23 cellular contexts compared by ENCODE assay signal in genomic region chr19:21574607-21575006, GRCh38.
DNase-seq lines count a peak whose midpoint lies in the region; ATAC-seq, FAIRE-seq and TF ChIP-seq lines count a peak whose summit lies in the region.
"Had no signal": no experiment of that assay in that cellular context is flagged by ENCODE, and none has a peak within 500 bp of the region (broad histone marks: within the 10 kb centered on the region; RNA-seq: fewer than 3 reads in every experiment).

No MANE protein-coding gene starts in this region.

- CTCF ChIA-PET in CD8-positive, alpha-beta memory T cell (lab: Charles Lee) = no interaction called here
- CTCF ChIA-PET in HEK293 (lab: Yijun Ruan, JAX) = interaction anchor here (0.7 kb wide), 2 partner anchors 69 to 371 kb away, joined by 3 to 4 read pairs; partner anchors contain the start of gene ZNF429
- CTCF ChIA-PET in activated CD4-positive, alpha-beta memory T cell treated with anti-CD3 and anti-CD28 coated beads for 36 hours (lab: Charles Lee) = no interaction called here

- H3K4me1 ChIP-seq in CD8-positive, alpha-beta memory T cell (ENCODE audit: insufficient read depth, low read length) = no peaks in the 10 kb centered on the region
- no peaks in the 10 kb centered on the region for H3K4me1 ChIP-seq in HEK293 (ENCODE audit: control insufficient read depth, insufficient read depth, low read length)
- H3K4me1 ChIP-seq: A549 had no signal

- H3K27ac Mint-ChIP-seq in CD8-positive, alpha-beta memory T cell = no peak overlapping the region
- H3K27ac Mint-ChIP-seq in activated CD4-positive, alpha-beta memory T cell treated with anti-CD3 and anti-CD28 coated beads for 36 hours = no peak overlapping the region
- H3K27ac Mint-ChIP-seq: B cell; CD4-positive, alpha-beta T cell; CD8-positive, alpha-beta T cell had no signal

- H3K27me3 ChIP-seq in CD8-positive, alpha-beta memory T cell (ENCODE audit: insufficient read depth, low read length, poor library complexity, severe bottlenecking) = no peaks in the 10 kb centered on the region
- H3K27me3 ChIP-seq: BLaER1 treated with 17β-estradiol and CSF1 and Interleukin-3, amounts not matched to agents 10 nM and 100 nM had no signal

- no peaks in the 10 kb centered on the region for H3K36me3 ChIP-seq in CD8-positive, alpha-beta memory T cell (ENCODE audit: insufficient read depth, low read length)
- no peaks in the 10 kb centered on the region for H3K36me3 ChIP-seq in HEK293 (ENCODE audit: control insufficient read depth in 2 of 2, insufficient read depth in 1 of 2, low read length in 2 of 2)
- H3K36me3 ChIP-seq: BLaER1 treated with 17β-estradiol and CSF1 and Interleukin-3, amounts not matched to agents 10 nM and 100 nM had no signal

- peaks cover 0 to 2% of the 10 kb centered on the region in 2 donors for H3K27me3 Mint-ChIP-seq in CD8-positive, alpha-beta memory T cell
- no peaks in the 10 kb centered on the region for H3K27me3 Mint-ChIP-seq in activated CD4-positive, alpha-beta memory T cell treated with anti-CD3 and anti-CD28 coated beads for 36 hours
- H3K27me3 Mint-ChIP-seq: CD4-positive, alpha-beta T cell had no signal

- DNase-seq in CD8-positive, alpha-beta memory T cell = no peak
- no peak for DNase-seq in epithelial cell of prostate (ENCODE audit: low read depth, low spot score)
- DNase-seq in activated CD4-positive, alpha-beta memory T cell treated with anti-CD3 and anti-CD28 coated beads for 36 hours = no peak
- DNase-seq: 8988T; AML-193; CD4-positive, alpha-beta T cell; CD8-positive, alpha-beta T cell; COR-L47; DMS 273 treated with DMSO at 0.1 percent for 48 hours; DMS153; DMS79; DND-41; EL; GF-D8 had no signal

- H3K9me3 ChIP-seq in CD8-positive, alpha-beta memory T cell (ENCODE audit: low read length) = no peaks in the 10 kb centered on the region
- peaks cover 2% of the 10 kb centered on the region; the same call in 1 of the 2 replicates for H3K9me3 ChIP-seq in HEK293 (ENCODE audit: control insufficient read depth, insufficient read depth, low read depth, low read length)
- H3K9me3 ChIP-seq: A549 had no signal

- POLR2A ChIA-PET in CD8-positive, alpha-beta memory T cell (lab: Charles Lee) = no interaction called here
- POLR2A ChIA-PET in HEK293 (lab: Yijun Ruan, JAX) = no interaction called here
- POLR2A ChIA-PET in activated CD4-positive, alpha-beta memory T cell treated with anti-CD3 and anti-CD28 coated beads for 36 hours (lab: Charles Lee) = no interaction called here

- peaks cover 0 to 3% (median 0%) of the 10 kb centered on the region in 3 donors for H3K4me1 Mint-ChIP-seq in CD8-positive, alpha-beta memory T cell
- H3K4me1 Mint-ChIP-seq in activated CD4-positive, alpha-beta memory T cell treated with anti-CD3 and anti-CD28 coated beads for 36 hours (ENCODE audit: low read depth) = peaks cover 8% of the 10 kb centered on the region
- H3K4me1 Mint-ChIP-seq: B cell had no signal

- TF ChIP-seq CTCF in HEK293 (tag by site-specific recombination; IDR thresholded peaks at IDR 0.05) = no peak

- H3K4me3 Mint-ChIP-seq in CD8-positive, alpha-beta memory T cell = no peak overlapping the region
- H3K4me3 Mint-ChIP-seq in activated CD4-positive, alpha-beta memory T cell treated with anti-CD3 and anti-CD28 coated beads for 36 hours = no peak overlapping the region
- H3K4me3 Mint-ChIP-seq: B cell; CD4-positive, alpha-beta T cell; CD8-positive, alpha-beta T cell had no signal

- peaks cover 0 to 23% (median 4%) of the 10 kb centered on the region in 3 donors for H3K36me3 Mint-ChIP-seq in CD8-positive, alpha-beta memory T cell
- peaks cover 1% of the 10 kb centered on the region for H3K36me3 Mint-ChIP-seq in activated CD4-positive, alpha-beta memory T cell treated with anti-CD3 and anti-CD28 coated beads for 36 hours
- H3K36me3 Mint-ChIP-seq: CD8-positive, alpha-beta T cell had no signal

- FAIRE-seq in A204.1 (lab: Jason Lieb, UNC) = peak; percentile 6
- FAIRE-seq: A549, GM12891 had no signal

- peaks cover 0 to 70% (median 19%) of the 10 kb centered on the region in 5 donors for H3K9me3 Mint-ChIP-seq in CD8-positive, alpha-beta memory T cell
- H3K9me3 Mint-ChIP-seq in activated CD4-positive, alpha-beta memory T cell treated with anti-CD3 and anti-CD28 coated beads for 36 hours = peaks cover 8% of the 10 kb centered on the region
- H3K9me3 Mint-ChIP-seq: CD8-positive, alpha-beta T cell had no signal

- intact Hi-C loops in activated CD4-positive, alpha-beta memory T cell treated with anti-CD3 and anti-CD28 coated beads for 36 hours (cut with micrococcal nuclease) = no loop called here

- ATAC-seq in GM21529 (IDR thresholded peaks at IDR 0.05; ENCODE audit: unreplicated experiment) (no peak), GM19035 (IDR thresholded peaks at IDR 0.05; ENCODE audit: unreplicated experiment) (no peak)
- ATAC-seq: A549; CD8-positive, alpha-beta T cell had no signal

- H3K4me3 ChIP-seq in CD8-positive, alpha-beta memory T cell (ENCODE audit: low read length) = no peak overlapping the region
- H3K4me3 ChIP-seq in HEK293 (ENCODE audit: low read depth, low read length) = no peak overlapping the region
- H3K4me3 ChIP-seq: A549; BLaER1 treated with 17β-estradiol and CSF1 and Interleukin-3, amounts not matched to agents 10 nM and 100 nM had no signal

- peak overlapping the region; percentile 35 for H3K27ac ChIP-seq in CD8-positive, alpha-beta memory T cell (ENCODE audit: low read depth, low read length)
- H3K27ac ChIP-seq in HEK293 (ENCODE audit: extremely low read depth, low read depth, low read length) = no peak overlapping the region
- H3K27ac ChIP-seq in epithelial cell of prostate = peak overlapping the region; percentile 5
- H3K27ac ChIP-seq: A549; BLaER1 treated with 17β-estradiol and CSF1 and Interleukin-3, amounts not matched to agents 10 nM and 100 nM; C4-2B had no signal

TF ChIP-seq in HEK293, 187 proteins besides CTCF, POLR2A, EP300 and RAD21:
- TF ChIP-seq, protein P1, sequence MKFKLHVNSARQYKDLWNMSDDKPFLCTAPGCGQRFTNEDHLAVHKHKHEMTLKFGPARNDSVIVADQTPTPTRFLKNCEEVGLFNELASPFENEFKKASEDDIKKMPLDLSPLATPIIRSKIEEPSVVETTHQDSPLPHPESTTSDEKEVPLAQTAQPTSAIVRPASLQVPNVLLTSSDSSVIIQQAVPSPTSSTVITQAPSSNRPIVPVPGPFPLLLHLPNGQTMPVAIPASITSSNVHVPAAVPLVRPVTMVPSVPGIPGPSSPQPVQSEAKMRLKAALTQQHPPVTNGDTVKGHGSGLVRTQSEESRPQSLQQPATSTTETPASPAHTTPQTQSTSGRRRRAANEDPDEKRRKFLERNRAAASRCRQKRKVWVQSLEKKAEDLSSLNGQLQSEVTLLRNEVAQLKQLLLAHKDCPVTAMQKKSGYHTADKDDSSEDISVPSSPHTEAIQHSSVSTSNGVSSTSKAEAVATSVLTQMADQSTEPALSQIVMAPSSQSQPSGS (tag by site-specific recombination; IDR thresholded peaks at IDR 0.05; ENCODE audit: low read depth) = 0 out of 2 replicates have a peak, but pooled peaks have one; percentile 5
- TF ChIP-seq GLIS1 (tag by site-specific recombination; IDR thresholded peaks at IDR 0.05) = no peak
TF ChIP-seq in HEK293: peak in this region for 1.
